Comparison of ENCODE assay signal across 8 cellular contexts in genomic region chr15:31236184-31237041, GRCh38.
DNase-seq lines count a peak whose midpoint lies in the region; ATAC-seq and TF ChIP-seq lines count a peak whose summit lies in the region.

No MANE protein-coding gene starts in this region.

- H3K36me3 Mint-ChIP-seq in osteocyte (ENCODE audit: unreplicated experiment) = no peaks in the 10 kb centered on the region

- DNase-seq in HPDE6-E6E7 (ENCODE audit: extremely low spot score) (peak; percentile 50), SHP77 (lab: John Stamatoyannopoulos, UW) (peak; percentile 87 to 90), fibroblast of villous mesenchyme (ENCODE audit: low read depth) (peak; percentile 98), osteocyte (ENCODE audit: extremely low spot score, unreplicated experiment) (no peak)
- DNase-seq in effector CD8-positive, alpha-beta T cell (lab: John Stamatoyannopoulos, UW) = no peak
- DNase-seq in stimulated activated naive CD8-positive, alpha-beta T cell treated with anti-CD3 and anti-CD28 coated beads, Interleukin-15, amount 100 ng/mL, for 72 hours = no peak

- peak overlapping the region; percentile 56 for H3K27ac Mint-ChIP-seq in osteocyte (ENCODE audit: unreplicated experiment)
- H3K27ac Mint-ChIP-seq in stimulated activated naive CD8-positive, alpha-beta T cell treated with anti-CD3 and anti-CD28 coated beads, Interleukin-15, amount 100 ng/mL, for 72 hours = no peak overlapping the region

- peaks cover 24% of the 10 kb centered on the region for H3K4me1 Mint-ChIP-seq in osteocyte (ENCODE audit: unreplicated experiment)
- H3K4me1 Mint-ChIP-seq in stimulated activated naive CD8-positive, alpha-beta T cell treated with anti-CD3 and anti-CD28 coated beads, Interleukin-15, amount 100 ng/mL, for 72 hours = peaks cover 19% of the 10 kb centered on the region

- H3K27me3 Mint-ChIP-seq in osteocyte (ENCODE audit: unreplicated experiment) = peaks cover under 1% of the 10 kb centered on the region
- no peaks in the 10 kb centered on the region for H3K27me3 Mint-ChIP-seq in stimulated activated naive CD8-positive, alpha-beta T cell treated with anti-CD3 and anti-CD28 coated beads, Interleukin-15, amount 100 ng/mL, for 72 hours

- TF ChIP-seq CTCF in fibroblast of villous mesenchyme (IDR thresholded peaks at IDR 0.05; ENCODE audit: insufficient read depth, low read depth, low read length) (peak; percentile 6), osteocyte (IDR thresholded peaks at IDR 0.05) (no peak)

- no peak overlapping the region for H3K4me3 Mint-ChIP-seq in osteocyte (ENCODE audit: unreplicated experiment)
- no peak overlapping the region for H3K4me3 Mint-ChIP-seq in stimulated activated naive CD8-positive, alpha-beta T cell treated with anti-CD3 and anti-CD28 coated beads, Interleukin-15, amount 100 ng/mL, for 72 hours

- H3K9me3 Mint-ChIP-seq in osteocyte (ENCODE audit: unreplicated experiment) = no peaks in the 10 kb centered on the region
- no peaks in the 10 kb centered on the region for H3K9me3 Mint-ChIP-seq in stimulated activated naive CD8-positive, alpha-beta T cell treated with anti-CD3 and anti-CD28 coated beads, Interleukin-15, amount 100 ng/mL, for 72 hours

- no peak overlapping the region for H3K4me3 ChIP-seq in fibroblast of villous mesenchyme (ENCODE audit: low read depth, low read length)

- ATAC-seq in GM18502 (IDR thresholded peaks at IDR 0.05; ENCODE audit: poor library complexity, unreplicated experiment) (peak; percentile 69), HG03342 (IDR thresholded peaks at IDR 0.05; ENCODE audit: unreplicated experiment) (no peak)
- ATAC-seq in stimulated activated naive CD8-positive, alpha-beta T cell treated with anti-CD3 and anti-CD28 coated beads, Interleukin-15, amount 100 ng/mL, for 72 hours = no peak

Comparison
In these comparisons a context has a peak if more than half of its experiments do, and no peak if none do; other contexts are left out.
1. DNase-seq: peak in HPDE6-E6E7 (single experiment), SHP77 (2 of 2) and fibroblast of villous mesenchyme (single experiment); none in osteocyte (single experiment), effector CD8-positive, alpha-beta T cell (single experiment) and stimulated activated naive CD8-positive, alpha-beta T cell treated with anti-CD3 and anti-CD28 coated beads, Interleukin-15, amount 100 ng/mL, for 72 hours (0 of 2).